10 cellular contexts compared by ENCODE assay signal in genomic region chr9:93108301-93109041, GRCh38. TPM values are rescaled to one million over a fixed set of nuclear protein-coding genes. Genes with fewer than 3 reads are reported as not detected.
DNase-seq lines count a peak whose midpoint lies in the region; ATAC-seq and TF ChIP-seq lines count a peak whose summit lies in the region.
"Had no signal": no experiment of that assay in that cellular context is flagged by ENCODE, and none has a peak within 500 bp of the region (broad histone marks: within the 10 kb centered on the region; RNA-seq: fewer than 3 reads in every experiment).

No MANE protein-coding gene starts in this region.

- no peak overlapping the region for H3K4me3 ChIP-seq in GM12865 (ENCODE audit: low read depth, low read length)
- H3K4me3 ChIP-seq in body of pancreas = no peak overlapping the region
- H3K4me3 ChIP-seq in skeletal muscle tissue (ENCODE audit: low read length in 3 of 3) = no peak overlapping the region
- H3K4me3 ChIP-seq in hepatocyte = no peak overlapping the region
- H3K4me3 ChIP-seq: psoas muscle had no signal

- H3K9ac ChIP-seq in skeletal muscle tissue (ENCODE audit: low read depth in 1 of 3, low read length in 3 of 3) = peak overlapping the region in 2 of 3 donors; percentile 1 to 45

- H3K9me3 ChIP-seq in T-helper 17 cell (ENCODE audit: control insufficient read depth, low read length, poor library complexity, severe bottlenecking) = no peaks in the 10 kb centered on the region
- no peaks in the 10 kb centered on the region for H3K9me3 ChIP-seq in body of pancreas
- peaks cover 0 to 2% (median 0%) of the 10 kb centered on the region in 3 donors for H3K9me3 ChIP-seq in skeletal muscle tissue (ENCODE audit: control insufficient read depth in 3 of 3, low read length in 3 of 3)
- H3K9me3 ChIP-seq in hepatocyte (ENCODE audit: low read depth) = no peaks in the 10 kb centered on the region

- TF ChIP-seq CTCF in GM12865 (IDR thresholded peaks at IDR 0.05; ENCODE audit: insufficient read depth, low read depth, low read length, missing control alignments) = no peak
- no peak for TF ChIP-seq CTCF in body of pancreas (IDR thresholded peaks at IDR 0.05)
- no peak for TF ChIP-seq CTCF in hepatocyte (IDR thresholded peaks at IDR 0.05; ENCODE audit: poor library complexity)

- peaks cover 4% of the 10 kb centered on the region for H4K20me1 ChIP-seq in hepatocyte (ENCODE audit: insufficient read depth, poor library complexity, severe bottlenecking)

- TF ChIP-seq POLR2A in body of pancreas (IDR thresholded peaks at IDR 0.05) = no peak

- H3K27me3 ChIP-seq in body of pancreas = no peaks in the 10 kb centered on the region
- no peaks in the 10 kb centered on the region for H3K27me3 ChIP-seq in skeletal muscle tissue (ENCODE audit: control insufficient read depth in 3 of 3, insufficient read depth in 3 of 3, low read length in 3 of 3)
- H3K27me3 ChIP-seq in hepatocyte = no peaks in the 10 kb centered on the region

- no peak overlapping the region for H3K4me3 Mint-ChIP-seq in T-helper 17 cell

- no peaks in the 10 kb centered on the region for H3K27me3 Mint-ChIP-seq in T-helper 17 cell

- no peak overlapping the region for H3K4me2 ChIP-seq in hepatocyte

- H3K27ac ChIP-seq in body of pancreas = no peak overlapping the region
- H3K27ac ChIP-seq in skeletal muscle tissue (ENCODE audit: low read depth, low read length) = no peak overlapping the region
- H3K27ac ChIP-seq in hepatocyte = no peak overlapping the region

- no peaks in the 10 kb centered on the region for H3K9me2 ChIP-seq in hepatocyte (replicated peaks; ENCODE audit: insufficient read depth)

- H3K27ac Mint-ChIP-seq in T-helper 17 cell = peak overlapping the region; percentile 71

- H3K36me3 Mint-ChIP-seq in T-helper 17 cell (ENCODE audit: low read depth) = peaks cover 12% of the 10 kb centered on the region

- ATAC-seq in T-helper 17 cell (peak; percentile 31), body of pancreas (no peak)

- no peak overlapping the region for H2AFZ ChIP-seq in hepatocyte

- peaks cover 5% of the 10 kb centered on the region for H3K4me1 ChIP-seq in body of pancreas
- H3K4me1 ChIP-seq in skeletal muscle tissue (ENCODE audit: control insufficient read depth in 3 of 3, insufficient read depth in 3 of 3, low read length in 3 of 3) = peaks cover 3 to 27% (median 8%) of the 10 kb centered on the region in 3 donors
- no peaks in the 10 kb centered on the region for H3K4me1 ChIP-seq in hepatocyte (ENCODE audit: insufficient read depth)

- peaks cover 32% of the 10 kb centered on the region for H3K4me1 Mint-ChIP-seq in T-helper 17 cell

- intact Hi-C loops in body of pancreas (cut with DNase I) = no loop called here

- H3K36me3 ChIP-seq in body of pancreas (replicated peaks in 1 of 2; ENCODE audit: insufficient read depth in 1 of 2, low read depth in 2 of 2) (no peaks in the 10 kb centered on the region), skeletal muscle tissue (ENCODE audit: control insufficient read depth in 3 of 3, insufficient read depth in 3 of 3, low read length in 3 of 3) (peaks cover 24 to 36% (median 25%) of the 10 kb centered on the region in 3 donors), hepatocyte (replicated peaks; ENCODE audit: insufficient read depth, low read depth) (no peaks in the 10 kb centered on the region)

- DNase-seq in GM12865 (ENCODE audit: low read depth) = peak; percentile 34
- DNase-seq in T-helper 17 cell = peak in 2 of 3 donors; percentile 5 to 6
- DNase-seq in body of pancreas = peak in 3 of 4 donors; percentile 3 to 11 (median 4)
- no peak for DNase-seq in hepatocyte (ENCODE audit: low spot score)
- no peak for DNase-seq in NCI-H2029 (lab: John Stamatoyannopoulos, UW)
- no peak for DNase-seq in T1000 (lab: John Stamatoyannopoulos, UW)
- no peak for DNase-seq in medulla oblongata (ENCODE audit: extremely low spot score)
- DNase-seq: NCI-H1436 treated with DMSO at 0.1 percent for 48 hours had no signal

- WGBS in body of pancreas, 2 donors = 81 to 88% methylated on average over 8 to 14 of the region's 14 CpGs
- WGBS in hepatocyte (ENCODE audit: low lambda C conversion rate, missing lambda C conversion rate) = 91% methylated on average over 13 of the region's 14 CpGs

- peaks cover 39% of the 10 kb centered on the region for H3K79me2 ChIP-seq in hepatocyte

RNA-seq across cellular contexts. Expression of gene CARD19, which starts 12.5 kb away (rescaled TPM):
- 10 to 100 TPM; 45.2 to 54.4 TPM for total RNA-seq in T-helper 17 cell
- 10 to 100 TPM in 1 of 2 donors, 1 to 10 TPM in 1; 4.3 to 20.8 TPM for total RNA-seq in body of pancreas
- total RNA-seq in skeletal muscle tissue = 24.5 TPM
- total RNA-seq in hepatocyte = 45.3 and 51.3 TPM in 2 replicates
- 67.5 and 72.1 TPM in 2 replicates for polyA plus RNA-seq in hepatocyte

RNA-seq across cellular contexts. Expression of gene NINJ1, which starts 25.6 kb away (rescaled TPM):
- total RNA-seq in T-helper 17 cell (100 to 1,000 TPM; 169 to 219 TPM), body of pancreas (10 to 100 TPM; 32.6 to 32.9 TPM), skeletal muscle tissue (20.9 TPM), hepatocyte (55.4 and 67.9 TPM in 2 replicates)
- 114 and 135 TPM in 2 replicates for polyA plus RNA-seq in hepatocyte

RNA-seq across cellular contexts. Expression of gene SUSD3, which starts 50.0 kb away (rescaled TPM):
- 10 to 100 TPM; 47.2 to 62.3 TPM for total RNA-seq in T-helper 17 cell
- 1 to 10 TPM in 1 of 2 donors, not detected in 1; 3.6 TPM for total RNA-seq in body of pancreas
- 2.6 TPM for total RNA-seq in skeletal muscle tissue
- total RNA-seq in hepatocyte = 11.4 and 14.3 TPM in 2 replicates
- 13.5 and 17.3 TPM in 2 replicates for polyA plus RNA-seq in hepatocyte

Comparison
In these comparisons a context has a peak if more than half of its experiments do, and no peak if none do; other contexts are left out.
1. DNase-seq: peak in GM12865 (single experiment), T-helper 17 cell (2 of 3) and body of pancreas (3 of 4); none in hepatocyte (single experiment), NCI-H2029 (single experiment), T1000 (single experiment) and medulla oblongata (single experiment).